10 cellular contexts compared by ENCODE assay signal in the genomic region with DNA sequence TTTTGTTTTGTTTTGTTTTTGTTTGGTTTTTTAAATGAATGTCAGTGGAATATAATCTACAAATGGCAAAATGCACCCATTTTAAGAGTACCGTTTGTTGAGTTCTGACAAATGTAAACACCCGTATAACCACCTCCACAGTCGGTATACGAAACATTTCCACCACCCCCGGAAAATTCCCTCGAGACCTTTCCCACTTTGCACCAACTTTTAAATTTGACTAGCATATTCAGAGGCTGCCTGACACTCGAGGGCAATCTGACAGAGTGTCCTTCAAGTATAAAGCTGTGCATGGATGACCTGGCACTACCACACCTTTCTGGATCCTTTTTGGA. TPM values are rescaled to one million over a fixed set of nuclear protein-coding genes. Genes with fewer than 3 reads are reported as not detected.
A peak's percentile ranks its signal among the peaks of the same experiment; 100 is the strongest.
DNase-seq lines count a peak whose midpoint lies in the region; ATAC-seq and TF ChIP-seq lines count a peak whose summit lies in the region.
"Had no signal": no experiment of that assay in that cellular context is flagged by ENCODE, and none has a peak within 500 bp of the region (broad histone marks: within the 10 kb centered on the region; RNA-seq: fewer than 3 reads in every experiment).

No MANE protein-coding gene starts in this region.

- H3K36me3 ChIP-seq in heart right ventricle (no peaks in the 10 kb centered on the region), ascending aorta (no peaks in the 10 kb centered on the region), mesenchymal stem cell (ENCODE audit: control insufficient read depth in 1 of 2, insufficient read depth in 2 of 2, low read depth in 1 of 2, low read length in 2 of 2) (no peaks in the 10 kb centered on the region), upper lobe of left lung (no peaks in the 10 kb centered on the region)
- H3K36me3 ChIP-seq: SJCRH30 had no signal

- TF ChIP-seq CTCF in heart right ventricle (IDR thresholded peaks at IDR 0.05) (no peak), ascending aorta (IDR thresholded peaks at IDR 0.05) (no peak), upper lobe of left lung (IDR thresholded peaks at IDR 0.05) (no peak)

- TF ChIP-seq POLR2A in upper lobe of left lung (IDR thresholded peaks at IDR 0.05) = no peak

- no peak for TF ChIP-seq EP300 in upper lobe of left lung (IDR thresholded peaks at IDR 0.05)

- H3K9ac ChIP-seq in mesenchymal stem cell (ENCODE audit: low read length) = peak overlapping the region; percentile 88

- H4K8ac ChIP-seq in mesenchymal stem cell (ENCODE audit: low read length) = no peak overlapping the region

- H2BK120ac ChIP-seq in mesenchymal stem cell (ENCODE audit: low read depth, low read length) = no peak overlapping the region

- intact Hi-C loops in heart right ventricle (cut with DNase I) = loop anchor here in 8 of 10 donors (1.0 to 10.0 kb wide), 12 partner anchors 58 to 185 kb away; no protein-coding TSS in a partner anchor
- intact Hi-C loops in cardiac septum (cut with DNase I) = loop anchor here (5.0 kb wide), 1 partner anchor 120 kb away; no protein-coding TSS in a partner anchor
- intact Hi-C loops in ascending aorta (cut with DNase I) = loop anchor here (5.0 kb wide), 1 partner anchor 120 kb away; a partner anchor contains a TSS

- no peak overlapping the region for H3K23ac ChIP-seq in mesenchymal stem cell (ENCODE audit: low read length in 2 of 2)

- no peak overlapping the region for H4K91ac ChIP-seq in mesenchymal stem cell (ENCODE audit: low read length)

- DNase-seq in heart right ventricle = no peak
- no peak for DNase-seq in cardiac septum (ENCODE audit: low spot score)
- no peak for DNase-seq in ascending aorta (ENCODE audit: low spot score in 2 of 2)
- no peak for DNase-seq in mesenchymal stem cell
- DNase-seq in upper lobe of left lung = no peak
- no peak for DNase-seq in NK-92 (lab: John Stamatoyannopoulos, UW; ENCODE audit: unreplicated experiment)
- DNase-seq: DMS79, SJCRH30 had no signal

- H3K4me1 ChIP-seq in heart right ventricle = peaks cover 0 to 47% (median 37%) of the 10 kb centered on the region in 9 donors
- H3K4me1 ChIP-seq in ascending aorta = peaks cover 0 to 9% of the 10 kb centered on the region in 2 donors
- peaks cover 12% of the 10 kb centered on the region for H3K4me1 ChIP-seq in mesenchymal stem cell (ENCODE audit: control insufficient read depth, insufficient read depth, low read depth, low read length)
- peaks cover 27 to 46% (median 34%) of the 10 kb centered on the region in 4 donors for H3K4me1 ChIP-seq in upper lobe of left lung
- H3K4me1 ChIP-seq: SJCRH30 had no signal

- H3K27ac ChIP-seq in heart right ventricle = peak overlapping the region in 4 of 10 donors; percentile 60 to 84 (median 78)
- no peak overlapping the region for H3K27ac ChIP-seq in ascending aorta
- H3K27ac ChIP-seq in mesenchymal stem cell (ENCODE audit: low read length, poor library complexity, severe bottlenecking) = no peak overlapping the region
- peak overlapping the region in 1 of 4 donors; percentile 88 for H3K27ac ChIP-seq in upper lobe of left lung
- H3K27ac ChIP-seq: SJCRH30 had no signal

- H2AFZ ChIP-seq in mesenchymal stem cell (ENCODE audit: low read depth, low read length) = no peak overlapping the region

- ATAC-seq in heart right ventricle (no peak), upper lobe of left lung (ENCODE audit: low FRiP score in 2 of 2) (no peak), GM21390 (IDR thresholded peaks at IDR 0.05; ENCODE audit: unreplicated experiment) (no peak), GM21786 (IDR thresholded peaks at IDR 0.05; ENCODE audit: unreplicated experiment) (no peak)

- no peak overlapping the region for H2BK5ac ChIP-seq in mesenchymal stem cell (ENCODE audit: low read depth, low read length, poor library complexity, severe bottlenecking)

- H3K79me1 ChIP-seq in mesenchymal stem cell (replicated peaks; ENCODE audit: low read length, poor library complexity, severe bottlenecking) = no peaks in the 10 kb centered on the region

- H3K4ac ChIP-seq in mesenchymal stem cell (ENCODE audit: low read depth in 1 of 2, low read length in 2 of 2) = no peak overlapping the region

- no peak overlapping the region for H2BK15ac ChIP-seq in mesenchymal stem cell (ENCODE audit: low read depth, poor library complexity, severe bottlenecking)

- H3K18ac ChIP-seq in mesenchymal stem cell (ENCODE audit: low read depth in 1 of 2, low read length in 2 of 2) = no peak overlapping the region

- H3K9me3 ChIP-seq in heart right ventricle (no peaks in the 10 kb centered on the region), ascending aorta (no peaks in the 10 kb centered on the region), mesenchymal stem cell (ENCODE audit: control insufficient read depth, low read length) (no peaks in the 10 kb centered on the region), upper lobe of left lung (no peaks in the 10 kb centered on the region)
- H3K9me3 ChIP-seq: SJCRH30 had no signal

- H2AK5ac ChIP-seq in mesenchymal stem cell (ENCODE audit: low read length, severe bottlenecking) = no peak overlapping the region

- H3K4me3 ChIP-seq in heart right ventricle (peak overlapping the region in 9 of 10 donors; percentile 74 to 94 (median 87)), ascending aorta (peak overlapping the region; percentile 55 to 85), mesenchymal stem cell (ENCODE audit: insufficient read depth in 1 of 2, low read depth in 1 of 2, low read length in 2 of 2) (peak overlapping the region in 1 of 2 experiments; percentile 86), upper lobe of left lung (peak overlapping the region in 3 of 4 donors; percentile 68 to 85 (median 71))
- H3K4me3 ChIP-seq: SJCRH30 had no signal

- WGBS in heart right ventricle, 2 donors = 49 to 51% methylated on average over 7 of the region's 7 CpGs
- WGBS in mesenchymal stem cell = 61% methylated on average over 7 of the region's 7 CpGs
- 52 to 57% methylated on average over 7 of the region's 7 CpGs for WGBS in upper lobe of left lung, 2 donors

- no peak overlapping the region for H3K14ac ChIP-seq in mesenchymal stem cell (ENCODE audit: low read length in 2 of 2)

- H3K27me3 ChIP-seq in heart right ventricle (no peaks in the 10 kb centered on the region), ascending aorta (no peaks in the 10 kb centered on the region), mesenchymal stem cell (ENCODE audit: control insufficient read depth in 1 of 2, insufficient read depth in 1 of 2, low read length in 2 of 2) (peaks cover 0 to 4% of the 10 kb centered on the region in 2 experiments), upper lobe of left lung (no peaks in the 10 kb centered on the region)
- H3K27me3 ChIP-seq: SJCRH30 had no signal

- peak overlapping the region; percentile 95 for H3K4me2 ChIP-seq in mesenchymal stem cell (ENCODE audit: low read length, poor library complexity, severe bottlenecking)

- no peak overlapping the region for H2BK12ac ChIP-seq in mesenchymal stem cell (ENCODE audit: low read length in 2 of 2)

RNA-seq across cellular contexts. Expression of a gene that starts 0.6 kb away (rescaled TPM):
- 10 to 100 TPM; 12.8 to 26.1 (median 17.9) TPM for total RNA-seq in heart right ventricle
- polyA plus RNA-seq in heart right ventricle = 1 to 10 TPM; 6.6 to 7.4 TPM
- 23.1 TPM for total RNA-seq in cardiac septum
- total RNA-seq in ascending aorta = 16.8 TPM
- polyA plus RNA-seq in mesenchymal stem cell (2013, experiment 1 of 2) = 15.6 TPM
- polyA plus RNA-seq in mesenchymal stem cell (2013, experiment 2 of 2) = 14.8 TPM
- total RNA-seq in upper lobe of left lung = 10 to 100 TPM; 26.6 to 38.9 (median 30.0) TPM
